In genomic region chrX:2894885-2895292, GRCh38 we compare ENCODE assay signal across 11 cellular contexts. TPM values are rescaled to one million over a fixed set of nuclear protein-coding genes. Genes with fewer than 3 reads are reported as not detected.
DNase-seq lines count a peak whose midpoint lies in the region; ATAC-seq, FAIRE-seq and TF ChIP-seq lines count a peak whose summit lies in the region.
"Had no signal": no experiment of that assay in that cellular context is flagged by ENCODE, and none has a peak within 500 bp of the region (broad histone marks: within the 10 kb centered on the region; RNA-seq: fewer than 3 reads in every experiment).

No MANE protein-coding gene starts in this region.

- CTCF ChIA-PET in SK-N-SH (lab: Yijun Ruan, JAX) = interaction anchor here (1.2 kb wide), 1 partner anchor 34 kb away, joined by 5 read pairs; the partner anchor contains the start of gene ARSD

- DNase-seq in AG08395 (ENCODE audit: low spot score) (peak; percentile 5), HTR-8/SVneo (ENCODE audit: insufficient read length, low spot score) (peak; percentile 81), SK-N-SH (peak; percentile 72), lung (ENCODE audit: low spot score) (peak; percentile 54), dermis blood vessel endothelial cell (no peak), Right ventricle myocardium superior (no peak)
- DNase-seq: heart left ventricle; naive thymus-derived CD8-positive, alpha-beta T cell had no signal

- peak; percentile 43 to 98; a peak in 3 of 4 replicates for TF ChIP-seq EP300 in SK-N-SH (IDR thresholded peaks at IDR 0.05; ENCODE audit: borderline replicate concordance in 1 of 2, low read depth in 1 of 2, low read length in 1 of 2)

- H3K36me3 ChIP-seq in SK-N-SH (replicated peaks in 1 of 2; ENCODE audit: control insufficient read depth in 1 of 2, insufficient read depth in 2 of 2, low read length in 1 of 2) (no peaks in the 10 kb centered on the region), lung (ENCODE audit: control insufficient read depth in 2 of 2, insufficient read depth in 2 of 2, low read length in 2 of 2) (no peaks in the 10 kb centered on the region)
- H3K36me3 ChIP-seq: heart left ventricle, Peyer's patch had no signal

- H3K9me3 ChIP-seq in SK-N-SH (no peaks in the 10 kb centered on the region), lung (ENCODE audit: control insufficient read depth in 2 of 2, insufficient read depth in 1 of 2, low read length in 1 of 2) (no peaks in the 10 kb centered on the region)
- H3K9me3 ChIP-seq: heart left ventricle, Peyer's patch had no signal

- 0 out of 2 replicates have a peak overlapping the region, but pooled peaks have one; percentile 34 for H3K4me2 ChIP-seq in SK-N-SH

- intact Hi-C loops in Right ventricle myocardium superior (cut with DNase I) = no loop called here

- peaks cover 0 to 6% of the 10 kb centered on the region in 2 experiments; a peak in 2 of 4 replicates for H3K4me1 ChIP-seq in SK-N-SH (ENCODE audit: control insufficient read depth in 1 of 2, insufficient read depth in 2 of 2, low read depth in 1 of 2, low read length in 1 of 2)
- peaks cover 0 to 2% of the 10 kb centered on the region in 2 donors for H3K4me1 ChIP-seq in lung (ENCODE audit: control insufficient read depth in 2 of 2, insufficient read depth in 2 of 2, low read length in 2 of 2)
- H3K4me1 ChIP-seq: Peyer's patch had no signal

- ATAC-seq in lung (ENCODE audit: insufficient read depth, low FRiP score) (no peak), GM18909 (IDR thresholded peaks at IDR 0.05; ENCODE audit: poor library complexity, unreplicated experiment) (no peak), HG03571 (IDR thresholded peaks at IDR 0.05; ENCODE audit: unreplicated experiment) (no peak), Right ventricle myocardium superior (ENCODE audit: poor library complexity) (no peak)
- ATAC-seq: naive thymus-derived CD8-positive, alpha-beta T cell had no signal

- H3K27me3 ChIP-seq in SK-N-SH (ENCODE audit: insufficient read depth) = no peaks in the 10 kb centered on the region
- no peaks in the 10 kb centered on the region for H3K27me3 ChIP-seq in lung (ENCODE audit: control insufficient read depth, insufficient read depth)
- H3K27me3 ChIP-seq: Peyer's patch had no signal

- H3K9ac ChIP-seq in SK-N-SH = no peak overlapping the region

- H3K27ac ChIP-seq in SK-N-SH (ENCODE audit: low read depth in 2 of 2, low read length in 1 of 2) = peak overlapping the region in 1 of 2 experiments; percentile 93; a peak in 2 of 4 replicates
- H3K27ac ChIP-seq in lung (ENCODE audit: low read depth in 1 of 2, low read length in 1 of 2) = peak overlapping the region in 1 of 2 donors; percentile 35
- H3K27ac ChIP-seq: heart left ventricle had no signal

- H3F3A ChIP-seq in SK-N-SH (replicated peaks; ENCODE audit: insufficient read depth) = no peaks in the 10 kb centered on the region

- no peaks in the 10 kb centered on the region for H4K20me1 ChIP-seq in SK-N-SH (ENCODE audit: insufficient read depth)

- TF ChIP-seq RAD21 in SK-N-SH (IDR thresholded peaks at IDR 0.05; ENCODE audit: low read length) = peak; percentile 6; the same call in 1 of the 2 replicates

- H3K4me3 ChIP-seq in SK-N-SH (ENCODE audit: low read depth in 2 of 2, low read length in 1 of 2) = no peak overlapping the region
- H3K4me3 ChIP-seq in lung = no peak overlapping the region
- H3K4me3 ChIP-seq: heart left ventricle, Peyer's patch had no signal

- no peaks in the 10 kb centered on the region for H3K9me2 ChIP-seq in SK-N-SH

- no peak overlapping the region for H2AFZ ChIP-seq in SK-N-SH (ENCODE audit: low read depth)

- POLR2A ChIA-PET in SK-N-SH (lab: Yijun Ruan, JAX) = interaction anchor here (2.6 kb wide), 1 partner anchor 34 kb away, joined by 39 read pairs; the partner anchor contains the start of gene ARSD

- no peaks in the 10 kb centered on the region for H3K79me2 ChIP-seq in SK-N-SH (ENCODE audit: insufficient read depth)

- no peak for TF ChIP-seq CTCF in SK-N-SH (IDR thresholded peaks at IDR 0.05)
- TF ChIP-seq CTCF in lung (IDR thresholded peaks at IDR 0.05; ENCODE audit: control extremely low read depth, extremely low read depth) = no peak

- 4% methylated on average over 9 of the region's 9 CpGs for WGBS in SK-N-SH (ENCODE audit: low lambda C conversion rate)
- 24 to 36% methylated on average over 9 of the region's 9 CpGs for WGBS in lung, 2 donors

- peak; percentile 91 for FAIRE-seq in HTR-8/SVneo (lab: Jason Lieb, UNC)

TF ChIP-seq in SK-N-SH, 30 proteins besides CTCF, POLR2A, EP300 and RAD21:
- no peak for TF ChIP-seq REST (IDR thresholded peaks at IDR 0.05; ENCODE audit: low read depth, low read length)
- TF ChIP-seq ZBTB33 (IDR thresholded peaks at IDR 0.05; ENCODE audit: borderline replicate concordance, low read depth) = peak; percentile 29; the same call in 1 of the 2 replicates
- TF ChIP-seq FOXJ3 (CRISPR knock-in tag; IDR thresholded peaks at IDR 0.05) = peak; percentile 78; the same call in 1 of the 2 replicates
- peak; percentile 58 for TF ChIP-seq JUND (IDR thresholded peaks at IDR 0.05)
- TF ChIP-seq POLR2AphosphoS5 (IDR thresholded peaks at IDR 0.05; ENCODE audit: low read depth, low read length) = peak; percentile 82
- peak; percentile 99 for TF ChIP-seq GATA2 (CRISPR knock-in tag; IDR thresholded peaks at IDR 0.05)
- TF ChIP-seq FOSL2 (IDR thresholded peaks at IDR 0.05; ENCODE audit: borderline replicate concordance, low read depth) = no peak
- TF ChIP-seq PBX3 (IDR thresholded peaks at IDR 0.05) = peak; percentile 93
- TF ChIP-seq NRF1 (IDR thresholded peaks at IDR 0.05; ENCODE audit: low read depth, low read length) = no peak
- TF ChIP-seq TEAD4 (IDR thresholded peaks at IDR 0.05; ENCODE audit: borderline replicate concordance, insufficient read depth) = peak; percentile 78; the same call in 1 of the 2 replicates
- TF ChIP-seq NFIC (IDR thresholded peaks at IDR 0.05; ENCODE audit: borderline replicate concordance) = peak; percentile 89
- peak; percentile 23; the same call in 1 of the 2 replicates for TF ChIP-seq MXI1 (IDR thresholded peaks at IDR 0.05; ENCODE audit: low read depth, low read length)
- TF ChIP-seq RCOR1 (IDR thresholded peaks at IDR 0.05; ENCODE audit: low read length) = peak; percentile 93
- peak; percentile 97 for TF ChIP-seq TCF12 (IDR thresholded peaks at IDR 0.05)
- TF ChIP-seq CHD2 (IDR thresholded peaks at IDR 0.05; ENCODE audit: low read length, partially characterized antibody) = peak; percentile 89
- no peak for TF ChIP-seq SMC3 (IDR thresholded peaks at IDR 0.05; ENCODE audit: low read depth, low read length)
- peak; percentile 70 for TF ChIP-seq FOXM1 (IDR thresholded peaks at IDR 0.05; ENCODE audit: low read depth)

RNA-seq across cellular contexts. Expression of gene ARSD, which starts 34.2 kb away (rescaled TPM):
- polyA plus RNA-seq in SK-N-SH (2012; rRNA removed) (19.8 and 20.0 TPM in 2 replicates), lung (10 to 100 TPM; 10.8 to 25.3 TPM)
- polyA plus RNA-seq in SK-N-SH (2012; cell fraction: cytosol; rRNA removed) = 14.9 and 15.9 TPM in 2 replicates
- 23.4 and 30.9 TPM in 2 replicates for polyA plus RNA-seq in SK-N-SH (2012; cell fraction: nucleus; rRNA removed)
- total RNA-seq in lung (10 to 100 TPM; 42.9 to 55.4 TPM), dermis blood vessel endothelial cell (32.2 and 39.8 TPM in 2 replicates), Right ventricle myocardium superior (5.4 TPM)

Comparison
In these comparisons a context has a peak if more than half of its experiments do, and no peak if none do; other contexts are left out.
1. DNase-seq: peak in AG08395 (single experiment), HTR-8/SVneo (single experiment), SK-N-SH (single experiment) and lung (single experiment); none in dermis blood vessel endothelial cell (single experiment) and Right ventricle myocardium superior (single experiment).